Comparison of ENCODE assay signal across 8 cellular contexts in genomic region chr5:176362098-176362442, GRCh38. TPM values are rescaled to one million over a fixed set of nuclear protein-coding genes. Genes with fewer than 3 reads are reported as not detected.
DNase-seq lines count a peak whose midpoint lies in the region; ATAC-seq and TF ChIP-seq lines count a peak whose summit lies in the region.

No MANE protein-coding gene starts in this region.

- no peak overlapping the region for H2BK120ac ChIP-seq in mesenchymal stem cell (ENCODE audit: low read depth, low read length)

- peaks cover 14 to 16% of the 10 kb centered on the region in 2 experiments for H3K36me3 ChIP-seq in mesenchymal stem cell (ENCODE audit: control insufficient read depth in 1 of 2, insufficient read depth in 2 of 2, low read depth in 1 of 2, low read length in 2 of 2)

- H2AK5ac ChIP-seq in mesenchymal stem cell (ENCODE audit: low read length, severe bottlenecking), result no peak overlapping the region

- peak overlapping the region; percentile 91 for H2AFZ ChIP-seq in mesenchymal stem cell (ENCODE audit: low read depth, low read length)

- H3K9ac ChIP-seq in mesenchymal stem cell (ENCODE audit: low read length), result peak overlapping the region; percentile 95

- CTCF ChIA-PET in HEK293T (lab: Yijun Ruan, JAX), result interaction anchor here (1.7 kb wide), 1 partner anchor 176 kb away, joined by 4 read pairs; no protein-coding TSS in a partner anchor

- H3K4ac ChIP-seq in mesenchymal stem cell (ENCODE audit: low read depth in 1 of 2, low read length in 2 of 2), result peak overlapping the region in 1 of 2 experiments; percentile 51

- peaks cover 11% of the 10 kb centered on the region for H3K79me1 ChIP-seq in mesenchymal stem cell (replicated peaks; ENCODE audit: low read length, poor library complexity, severe bottlenecking)

- no peaks in the 10 kb centered on the region for H3K27me3 ChIP-seq in mesenchymal stem cell (ENCODE audit: control insufficient read depth in 1 of 2, insufficient read depth in 1 of 2, low read length in 2 of 2)

- DNase-seq in mesenchymal stem cell (no peak), putamen (ENCODE audit: low spot score) (no peak), HEK293T (ENCODE audit: extremely low spot score) (no peak), inferior parietal cortex (ENCODE audit: extremely low spot score) (no peak), GF-D8 (lab: John Stamatoyannopoulos, UW) (no peak)

- 20% methylated on average over 10 of the region's 12 CpGs for WGBS in mesenchymal stem cell

- H2BK15ac ChIP-seq in mesenchymal stem cell (ENCODE audit: low read depth, poor library complexity, severe bottlenecking), result no peak overlapping the region

- no peak overlapping the region for H4K91ac ChIP-seq in mesenchymal stem cell (ENCODE audit: low read length)

- peak overlapping the region in 1 of 2 experiments; percentile 65 for H3K18ac ChIP-seq in mesenchymal stem cell (ENCODE audit: low read depth in 1 of 2, low read length in 2 of 2)

- H4K8ac ChIP-seq in mesenchymal stem cell (ENCODE audit: low read length), result peak overlapping the region; percentile 33

- peak overlapping the region; percentile 78 for H3K4me2 ChIP-seq in mesenchymal stem cell (ENCODE audit: low read length, poor library complexity, severe bottlenecking)

- ATAC-seq in GM18868 (IDR thresholded peaks at IDR 0.05; ENCODE audit: unreplicated experiment), result peak; percentile 3
- ATAC-seq in HG03095 (IDR thresholded peaks at IDR 0.05; ENCODE audit: unreplicated experiment), result peak; percentile 15

- H3K14ac ChIP-seq in mesenchymal stem cell (ENCODE audit: low read length in 2 of 2), result peak overlapping the region in 1 of 2 experiments; percentile 74

- H3K9me3 ChIP-seq in mesenchymal stem cell (ENCODE audit: control insufficient read depth, low read length), result no peaks in the 10 kb centered on the region

- POLR2A ChIA-PET in HEK293T (lab: Yijun Ruan, JAX), result interaction anchor here (0.6 to 3.7 kb wide), 4 partner anchors 9 to 194 kb away, joined by 3 to 22 read pairs (median 8); partner anchors contain the start of genes HIGD2A and NOP16

- H3K4me3 ChIP-seq in mesenchymal stem cell (ENCODE audit: insufficient read depth in 1 of 2, low read depth in 1 of 2, low read length in 2 of 2), result peak overlapping the region; percentile 89 to 97

- no peak overlapping the region for H2BK12ac ChIP-seq in mesenchymal stem cell (ENCODE audit: low read length in 2 of 2)

- H3K27ac ChIP-seq in angular gyrus (ENCODE audit: low read depth, low read length) (peak overlapping the region; percentile 40), mesenchymal stem cell (ENCODE audit: low read length, poor library complexity, severe bottlenecking) (no peak overlapping the region)

- H3K4me1 ChIP-seq in mesenchymal stem cell (ENCODE audit: control insufficient read depth, insufficient read depth, low read depth, low read length), result peaks cover 18% of the 10 kb centered on the region

- no peak overlapping the region for H3K23ac ChIP-seq in mesenchymal stem cell (ENCODE audit: low read length in 2 of 2)

- no peak overlapping the region for H2BK5ac ChIP-seq in mesenchymal stem cell (ENCODE audit: low read depth, low read length, poor library complexity, severe bottlenecking)

TF ChIP-seq in HEK293T, 16 proteins besides CTCF, POLR2A, EP300 and RAD21:
- no peak for TF ChIP-seq CTBP1 (IDR thresholded peaks at IDR 0.05; ENCODE audit: borderline replicate concordance)
- TF ChIP-seq TARDBP (IDR thresholded peaks at IDR 0.05), result no peak
- TF ChIP-seq NFRKB (IDR thresholded peaks at IDR 0.05), result no peak
- no peak for TF ChIP-seq SUZ12 (IDR thresholded peaks at IDR 0.05)
- no peak for TF ChIP-seq FOXK2 (IDR thresholded peaks at IDR 0.05)
- TF ChIP-seq HDGF (IDR thresholded peaks at IDR 0.05; ENCODE audit: borderline replicate concordance), result no peak
- TF ChIP-seq ELF4 (IDR thresholded peaks at IDR 0.05), result no peak
- no peak for TF ChIP-seq FOXM1 (IDR thresholded peaks at IDR 0.05; ENCODE audit: borderline replicate concordance)
- no peak for TF ChIP-seq SP1 (IDR thresholded peaks at IDR 0.05)
- TF ChIP-seq ZNF384 (IDR thresholded peaks at IDR 0.05), result no peak
- TF ChIP-seq PKNOX1 (IDR thresholded peaks at IDR 0.05), result no peak
- TF ChIP-seq L3MBTL2 (conservative IDR thresholded peaks at IDR 0.05), result no peak

RNA-seq across cellular contexts. Expression of gene KIAA1191, which starts 0.5 kb away (rescaled TPM):
- 91.6 TPM for polyA plus RNA-seq in mesenchymal stem cell (2013, experiment 1 of 2)
- 88.4 TPM for polyA plus RNA-seq in mesenchymal stem cell (2013, experiment 2 of 2)

RNA-seq across cellular contexts. Expression of gene ARL10, which starts 3.2 kb away (rescaled TPM):
- polyA plus RNA-seq in mesenchymal stem cell (2013, experiment 1 of 2), result 4.8 TPM
- 4.6 TPM for polyA plus RNA-seq in mesenchymal stem cell (2013, experiment 2 of 2)

RNA-seq across cellular contexts. Expression of gene NOP16, which starts 26.3 kb away (rescaled TPM):
- polyA plus RNA-seq in mesenchymal stem cell (2013, experiment 1 of 2), result 17.4 TPM
- 18.6 TPM for polyA plus RNA-seq in mesenchymal stem cell (2013, experiment 2 of 2)

RNA-seq across cellular contexts. Expression of gene HIGD2A, which starts 26.5 kb away (rescaled TPM):
- 225 TPM for polyA plus RNA-seq in mesenchymal stem cell (2013, experiment 1 of 2)
- 222 TPM for polyA plus RNA-seq in mesenchymal stem cell (2013, experiment 2 of 2)

RNA-seq across cellular contexts. Expression of gene CLTB, which starts 54.3 kb away (rescaled TPM):
- 85.7 TPM for polyA plus RNA-seq in mesenchymal stem cell (2013, experiment 1 of 2)
- polyA plus RNA-seq in mesenchymal stem cell (2013, experiment 2 of 2), result 88.1 TPM
